In the genomic region with DNA sequence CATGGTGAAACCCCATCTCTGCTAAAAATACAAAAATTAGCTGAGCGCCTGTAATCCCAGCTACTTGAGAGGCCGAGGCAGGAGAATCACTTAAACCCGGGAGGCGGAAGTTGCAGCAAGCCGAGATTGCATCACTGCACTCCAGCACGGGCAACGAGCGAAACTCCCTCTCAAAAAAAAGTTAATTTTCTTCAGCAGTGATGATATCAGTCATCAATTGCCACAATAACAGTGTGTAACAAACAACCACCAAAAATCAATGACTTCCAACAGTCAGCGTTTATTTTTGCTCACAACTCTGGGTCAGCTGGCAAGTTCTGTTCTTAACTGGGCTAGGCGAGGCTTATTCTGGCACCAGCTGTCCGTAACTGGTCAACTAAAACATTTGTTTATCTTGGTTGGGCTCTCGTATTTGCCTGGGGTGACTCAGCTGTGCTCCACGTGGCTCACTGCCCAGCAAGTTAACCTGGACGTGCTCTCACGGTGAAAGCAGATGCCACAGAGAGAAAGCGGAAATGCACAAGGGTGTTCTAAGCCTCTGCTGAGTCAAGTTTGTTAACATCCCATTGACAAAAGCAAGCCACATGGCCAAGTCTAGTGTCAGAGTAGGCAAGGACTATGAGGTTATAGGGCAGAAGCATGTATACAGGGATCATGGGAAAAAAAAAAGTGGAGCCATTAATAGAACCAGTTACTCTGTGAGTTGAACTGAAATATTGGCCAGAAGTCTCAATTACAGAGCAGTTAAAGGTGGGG, we compare ENCODE assay signal across 8 cellular contexts. TPM values are rescaled to one million over a fixed set of nuclear protein-coding genes. Genes with fewer than 3 reads are reported as not detected.
DNase-seq lines count a peak whose midpoint lies in the region; ATAC-seq, FAIRE-seq and TF ChIP-seq lines count a peak whose summit lies in the region.

No MANE protein-coding gene starts in this region.

- DNase-seq in GM23248 (peak; percentile 96), NCI-H524 (lab: John Stamatoyannopoulos, UW) (peak; percentile 33 to 75), chondrocyte (ENCODE audit: low spot score) (no peak), urothelium cell line (ENCODE audit: low spot score) (peak; percentile 99), GM12891 (ENCODE audit: insufficient read length, low spot score) (no peak)
- DNase-seq in stimulated activated CD4-positive, alpha-beta T cell treated with anti-CD3 and anti-CD28 coated beads, Interleukin-1b, Interleukin-23, amount 100 ng/mL, for 48 hours: no peak

- peak; percentile 15 to 34 for TF ChIP-seq RAD21 in liver (IDR thresholded peaks at IDR 0.05)

- H3K4me1 ChIP-seq in GM23248 (ENCODE audit: insufficient read depth) (peaks cover 13% of the 10 kb centered on the region), liver (ENCODE audit: control insufficient read depth in 4 of 4, insufficient read depth in 4 of 4, low read length in 3 of 4) (peaks cover 3 to 16% (median 6%) of the 10 kb centered on the region in 4 donors)

- H3K27ac ChIP-seq in GM23248 (peak overlapping the region; percentile 62), liver (ENCODE audit: low read depth in 1 of 2, low read length in 2 of 2) (peak overlapping the region; percentile 88 to 94)

- no peaks in the 10 kb centered on the region for H3K9me2 ChIP-seq in GM23248 (ENCODE audit: insufficient read depth)

- no peak overlapping the region for H3K4me3 Mint-ChIP-seq in chondrocyte (ENCODE audit: unreplicated experiment)

- H3K79me2 ChIP-seq in GM23248 (ENCODE audit: insufficient read depth): no peaks in the 10 kb centered on the region

- H4K20me1 ChIP-seq in GM23248 (ENCODE audit: insufficient read depth): no peaks in the 10 kb centered on the region

- H3K4me2 ChIP-seq in GM23248 (ENCODE audit: unreplicated experiment): peak overlapping the region; percentile 52

- no peak for ATAC-seq in GM19467 (IDR thresholded peaks at IDR 0.05; ENCODE audit: unreplicated experiment)

- peaks cover 18% of the 10 kb centered on the region for H3K27me3 Mint-ChIP-seq in chondrocyte (ENCODE audit: low read depth)

- H3K27ac Mint-ChIP-seq in chondrocyte (ENCODE audit: unreplicated experiment): peak overlapping the region; percentile 94

- peaks cover 16% of the 10 kb centered on the region for H3K4me1 Mint-ChIP-seq in chondrocyte (ENCODE audit: low read depth)

- H3K36me3 Mint-ChIP-seq in chondrocyte (ENCODE audit: low read depth): no peaks in the 10 kb centered on the region

- TF ChIP-seq CTCF in chondrocyte (IDR thresholded peaks at IDR 0.05) (no peak), liver (IDR thresholded peaks at IDR 0.05; ENCODE audit: low read depth, low read length, missing input control) (no peak)

- no peak for TF ChIP-seq POLR2A in GM12891 (IDR thresholded peaks at IDR 0.05; ENCODE audit: low read depth, low read length)

- H3K27me3 ChIP-seq in GM23248 (replicated peaks; ENCODE audit: insufficient read depth) (no peaks in the 10 kb centered on the region), liver (ENCODE audit: control insufficient read depth in 4 of 4, insufficient read depth in 4 of 4, low read length in 3 of 4) (no peaks in the 10 kb centered on the region)

- in situ Hi-C loops in GM23248 (cut with MboI): no loop called here

- peaks cover 11% of the 10 kb centered on the region; the same call in 1 of the 2 replicates for H3F3A ChIP-seq in GM23248 (ENCODE audit: insufficient read depth)

- H3K9me3 Mint-ChIP-seq in chondrocyte (ENCODE audit: low read depth): no peaks in the 10 kb centered on the region

- 15 to 16% methylated on average over 16 of the region's 16 CpGs for WGBS in GM23248 (ENCODE audit: low coverage in 1 of 2, low lambda C conversion rate in 2 of 2, missing lambda C conversion rate in 2 of 2), 2 experiments
- WGBS in liver: 19% methylated on average over 16 of the region's 16 CpGs

- H3K9ac ChIP-seq in GM23248 (peak overlapping the region; percentile 37), liver (ENCODE audit: low read depth in 1 of 2, low read length in 2 of 2) (no peak overlapping the region)

- H2AFZ ChIP-seq in GM23248: peak overlapping the region; percentile 24; the same call in 1 of the 2 replicates

- H3K9me3 ChIP-seq in GM23248 (ENCODE audit: low read depth) (no peaks in the 10 kb centered on the region), liver (ENCODE audit: control insufficient read depth in 4 of 4, low read length in 3 of 4) (peaks cover 0 to 3% (median 0%) of the 10 kb centered on the region in 4 donors)

- H3K36me3 ChIP-seq in GM23248 (ENCODE audit: low read depth) (no peaks in the 10 kb centered on the region), liver (ENCODE audit: control insufficient read depth in 4 of 4, insufficient read depth in 3 of 4, low read depth in 1 of 4, low read length in 3 of 4) (no peaks in the 10 kb centered on the region)

- FAIRE-seq in urothelium cell line (lab: Jason Lieb, UNC): peak; percentile 100
- FAIRE-seq in GM12891 (lab: Jason Lieb, UNC): no peak

- H3K4me3 ChIP-seq in GM23248: peak overlapping the region; percentile 31; the same call in 1 of the 2 replicates
- H3K4me3 ChIP-seq in liver (ENCODE audit: low read depth in 1 of 3, low read length in 3 of 3): no peak overlapping the region

TF ChIP-seq in liver, 16 proteins besides CTCF, POLR2A, EP300 and RAD21 (continues in another document):
- TF ChIP-seq TAF1 (conservative IDR thresholded peaks at IDR 0.05) (peak; percentile 46), SP1 (IDR thresholded peaks at IDR 0.05) (peak; percentile 88), YY1 (IDR thresholded peaks at IDR 0.05) (peak; percentile 84), ZBTB33 (IDR thresholded peaks at IDR 0.05) (peak; percentile 90), NR2F2 (IDR thresholded peaks at IDR 0.05) (peak; percentile 89), JUND (IDR thresholded peaks at IDR 0.05) (peak; percentile 96 to 97), EGR1 (IDR thresholded peaks at IDR 0.05; ENCODE audit: low read depth in 2 of 2) (peak in 1 of 2 donors; percentile 72), FOXA1 (IDR thresholded peaks at IDR 0.05) (peak; percentile 82), HNF4G (IDR thresholded peaks at IDR 0.05) (no peak)
- TF ChIP-seq, protein P1, sequence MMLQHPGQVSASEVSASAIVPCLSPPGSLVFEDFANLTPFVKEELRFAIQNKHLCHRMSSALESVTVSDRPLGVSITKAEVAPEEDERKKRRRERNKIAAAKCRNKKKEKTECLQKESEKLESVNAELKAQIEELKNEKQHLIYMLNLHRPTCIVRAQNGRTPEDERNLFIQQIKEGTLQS (IDR thresholded peaks at IDR 0.05): peak; percentile 86

TF ChIP-seq in GM12891, 5 proteins besides CTCF, POLR2A, EP300 and RAD21:
- TF ChIP-seq POU2F2 (IDR thresholded peaks at IDR 0.05; ENCODE audit: low read depth, low read length) (no peak), TAF1 (IDR thresholded peaks at IDR 0.05; ENCODE audit: low read depth, low read length) (no peak), SPI1 (IDR thresholded peaks at IDR 0.05; ENCODE audit: low read depth, low read length) (no peak), POLR2AphosphoS5 (IDR thresholded peaks at IDR 0.05; ENCODE audit: low read depth, low read length) (no peak), PAX5 (IDR thresholded peaks at IDR 0.05; ENCODE audit: insufficient read depth, low read length, severe bottlenecking) (no peak)

RNA-seq across cellular contexts. Expression of gene LHFPL7, which starts 52.1 kb away (rescaled TPM):
- not detected in 2 replicates for total RNA-seq in GM23248 (2014; rRNA removed; shearing (Covaris generic))
- polyA plus RNA-seq in GM23248 (2016; fragmentation: Nextera tagmentation; extraction: Ambion mirVana): not detected in 2 replicates
- not detected in 3 replicates for total RNA-seq in chondrocyte
- total RNA-seq in liver: not detected
- polyA plus RNA-seq in liver: not detected
- polyA plus RNA-seq in GM12891 (2012; ENCODE audit: low read depth, missing spikeins): not detected

RNA-seq across cellular contexts. Expression of gene KIAA1671, which starts 58.1 kb away (rescaled TPM):
- total RNA-seq in GM23248 (2014; rRNA removed; shearing (Covaris generic)): 0.51 and 0.76 TPM in 2 replicates
- polyA plus RNA-seq in GM23248 (2016; fragmentation: Nextera tagmentation; extraction: Ambion mirVana) (0.25 and 0.39 TPM in 2 replicates), liver (10 to 100 TPM in 1 of 2 donors, 1 to 10 TPM in 1; 8.7 to 27.5 TPM)
- total RNA-seq in chondrocyte (27.5 to 36.6 TPM (median 28.5 TPM) in 3 replicates), liver (10 to 100 TPM; 10.7 to 35.9 TPM)
- polyA plus RNA-seq in GM12891 (2012; ENCODE audit: low read depth, missing spikeins): 0.45 TPM

Comparison
In these comparisons a context has a peak if more than half of its experiments do, and no peak if none do; other contexts are left out.
1. DNase-seq: peak in GM23248 (single experiment), NCI-H524 (2 of 2) and urothelium cell line (single experiment); none in chondrocyte (single experiment), stimulated activated CD4-positive, alpha-beta T cell treated with anti-CD3 and anti-CD28 coated beads, Interleukin-1b, Interleukin-23, amount 100 ng/mL, for 48 hours (single experiment) and GM12891 (single experiment).